8 cellular contexts compared by ENCODE assay signal in genomic region chr10:91672021-91672608, GRCh38. TPM values are rescaled to one million over a fixed set of nuclear protein-coding genes. Genes with fewer than 3 reads are reported as not detected.
DNase-seq lines count a peak whose midpoint lies in the region; ATAC-seq and TF ChIP-seq lines count a peak whose summit lies in the region.

No MANE protein-coding gene starts in this region.

- H3K27me3 ChIP-seq in left lung: no peaks in the 10 kb centered on the region
- H3K27me3 ChIP-seq in Caco-2 (replicated peaks; ENCODE audit: control insufficient read depth, insufficient read depth, low read length): no peaks in the 10 kb centered on the region

- H3K27me3 Mint-ChIP-seq in Caco-2 (ENCODE audit: insufficient read depth, unreplicated experiment): no peaks in the 10 kb centered on the region

- H3K4me3 ChIP-seq in left lung (no peak overlapping the region), Caco-2 (ENCODE audit: low read depth, low read length) (no peak overlapping the region)

- POLR2A ChIA-PET in Caco-2 (lab: Charles Lee): no interaction called here

- DNase-seq in DMS53 treated with DMSO at 0.1 percent for 48 hours (lab: John Stamatoyannopoulos, UW; ENCODE audit: unreplicated experiment) (peak; percentile 62), NCI-H146 treated with DMSO at 0.1 percent for 48 hours (lab: John Stamatoyannopoulos, UW; ENCODE audit: unreplicated experiment) (peak; percentile 52), left lung (no peak), activated gamma-delta T cell treated with Interleukin-2 at 50 U/mL for 16 hours (no peak), Caco-2 (no peak)
- no peak for DNase-seq in activated CD8-positive, alpha-beta memory T cell treated with anti-CD3 and anti-CD28 coated beads, Interleukin-2, amount 50 U/mL, for 4 hours

- no peak overlapping the region for H3K4me3 Mint-ChIP-seq in Caco-2 (ENCODE audit: unreplicated experiment)

- peak; percentile 30 for ATAC-seq in left lung
- ATAC-seq in HG02973 (IDR thresholded peaks at IDR 0.05; ENCODE audit: unreplicated experiment): no peak

- no peak overlapping the region for H3K27ac Mint-ChIP-seq in Caco-2 (ENCODE audit: unreplicated experiment)

- no peaks in the 10 kb centered on the region for H3K36me3 Mint-ChIP-seq in Caco-2 (ENCODE audit: insufficient read depth, unreplicated experiment)

- TF ChIP-seq CTCF in VCaP (conservative IDR thresholded peaks at IDR 0.05) (no peak), left lung (IDR thresholded peaks at IDR 0.05) (no peak), Caco-2 (IDR thresholded peaks at IDR 0.05; ENCODE audit: insufficient read depth in 1 of 2, low read depth in 1 of 2, low read length in 1 of 2, severe bottlenecking in 1 of 2, unreplicated experiment in 1 of 2) (no peak)

- CTCF ChIA-PET in Caco-2 (lab: Charles Lee): no interaction called here

- H3K9me3 Mint-ChIP-seq in Caco-2 (ENCODE audit: unreplicated experiment): no peaks in the 10 kb centered on the region

- H3K36me3 ChIP-seq in left lung: no peaks in the 10 kb centered on the region
- H3K36me3 ChIP-seq in Caco-2 (ENCODE audit: control insufficient read depth, insufficient read depth, low read length): no peaks in the 10 kb centered on the region

- H3K9me3 ChIP-seq in left lung (no peaks in the 10 kb centered on the region), Caco-2 (no peaks in the 10 kb centered on the region)

- H3K4me1 Mint-ChIP-seq in Caco-2 (ENCODE audit: low read depth, unreplicated experiment): no peaks in the 10 kb centered on the region

- H3K27ac ChIP-seq in VCaP (peak overlapping the region; percentile 22), left lung (no peak overlapping the region)

- intact Hi-C loops in left lung (cut with DNase I) (no loop called here), Caco-2 (cut with micrococcal nuclease; ENCODE audit: unreplicated experiment) (no loop called here)

- H3K4me1 ChIP-seq in left lung (peaks cover 0 to 4% of the 10 kb centered on the region in 2 donors), Caco-2 (no peaks in the 10 kb centered on the region)

- BruUV-seq in Caco-2 (replicated peaks; lab: Mats Ljungman, UMichigan): no TSS peak

RNA-seq across cellular contexts. Expression of gene PPP1R3C, which starts 39.2 kb away (rescaled TPM):
- total RNA-seq in left lung (10 to 100 TPM; 16.8 to 24.0 TPM), Caco-2 (2022) (not detected in 2 replicates)

Comparison
In these comparisons a context has a peak if more than half of its experiments do, and no peak if none do; other contexts are left out.
1. DNase-seq: peak in DMS53 treated with DMSO at 0.1 percent for 48 hours (single experiment) and NCI-H146 treated with DMSO at 0.1 percent for 48 hours (single experiment); none in left lung (0 of 2), activated gamma-delta T cell treated with Interleukin-2 at 50 U/mL for 16 hours (single experiment), Caco-2 (0 of 2) and activated CD8-positive, alpha-beta memory T cell treated with anti-CD3 and anti-CD28 coated beads, Interleukin-2, amount 50 U/mL, for 4 hours (single experiment).
2. RNA of gene PPP1R3C, which starts 39.2 kb away (total RNA-seq): 16.8 to 24.0 TPM in left lung; not detected in Caco-2; every median in the first group is over 10 times any median in the second.